Comparison of ENCODE assay signal across 10 cellular contexts in genomic region chr17:17696075-17696474, GRCh38. TPM values are rescaled to one million over a fixed set of nuclear protein-coding genes. Genes with fewer than 3 reads are reported as not detected.
A peak's percentile ranks its signal among the peaks of the same experiment; 100 is the strongest.
DNase-seq lines count a peak whose midpoint lies in the region; ATAC-seq and TF ChIP-seq lines count a peak whose summit lies in the region.
"Had no signal": no experiment of that assay in that cellular context is flagged by ENCODE, and none has a peak within 500 bp of the region (broad histone marks: within the 10 kb centered on the region; RNA-seq: fewer than 3 reads in every experiment).

No MANE protein-coding gene starts in this region.

- H3K27me3 Mint-ChIP-seq in activated T-cell treated with anti-CD3 and anti-CD28 coated beads, Interleukin-2, amount 50 U/mL, for 4 hours (ENCODE audit: low read depth) = no peaks in the 10 kb centered on the region

- peak; percentile 5 to 20 for ATAC-seq in activated T-cell treated with anti-CD3 and anti-CD28 coated beads, Interleukin-2, amount 50 U/mL, for 4 hours
- ATAC-seq in GM18520 (IDR thresholded peaks at IDR 0.05; ENCODE audit: unreplicated experiment) = no peak

- peak overlapping the region; percentile 94 to 95 for H3K27ac ChIP-seq in tibial artery

- TF ChIP-seq CTCF in tibial artery (IDR thresholded peaks at IDR 0.05) = no peak

- no peaks in the 10 kb centered on the region for H3K9me3 ChIP-seq in mucosa of stomach (ENCODE audit: control insufficient read depth, low read length)
- no peaks in the 10 kb centered on the region for H3K9me3 ChIP-seq in tibial artery

- no peaks in the 10 kb centered on the region for H3K9me3 Mint-ChIP-seq in activated T-cell treated with anti-CD3 and anti-CD28 coated beads, Interleukin-2, amount 50 U/mL, for 4 hours

- peaks cover 94% of the 10 kb centered on the region for H3K4me1 ChIP-seq in mucosa of stomach (ENCODE audit: control insufficient read depth, insufficient read depth, low read length)
- H3K4me1 ChIP-seq in tibial artery = peaks cover 3 to 96% (median 80%) of the 10 kb centered on the region in 4 donors

- H3K4me3 ChIP-seq in mucosa of stomach (ENCODE audit: low read length) (no peak overlapping the region), tibial artery (no peak overlapping the region)

- DNase-seq in activated T-cell treated with anti-CD3 and anti-CD28 coated beads, Interleukin-2, amount 50 U/mL, for 4 hours = peak; percentile 28
- DNase-seq in activated T-cell treated with anti-CD3 and anti-CD28 coated beads, Interleukin-2, amount 50 U/mL, for 48 hours = no peak
- peak; percentile 23 for DNase-seq in activated naive CD8-positive, alpha-beta T cell treated with anti-CD3 and anti-CD28 coated beads, Interleukin-2, amount 50 U/mL, for 16 hours (ENCODE audit: low read depth, low spot score)
- DNase-seq in tibial artery = no peak
- no peak for DNase-seq in stimulated activated naive CD4-positive, alpha-beta T cell (lab: John Stamatoyannopoulos, UW)
- no peak for DNase-seq in HuH-7.5 (ENCODE audit: low spot score)
- DNase-seq: activated effector memory CD4-positive, alpha-beta T cell treated with Interleukin-2 at 50 U/mL for 16 hours; H7 had no signal

- H3K27me3 ChIP-seq in mucosa of stomach (ENCODE audit: control insufficient read depth, insufficient read depth, low read length) = no peaks in the 10 kb centered on the region
- no peaks in the 10 kb centered on the region for H3K27me3 ChIP-seq in tibial artery

- H3K9ac ChIP-seq in mucosa of stomach (ENCODE audit: low read length) = peak overlapping the region; percentile 47

- no peaks in the 10 kb centered on the region for H3K36me3 Mint-ChIP-seq in activated T-cell treated with anti-CD3 and anti-CD28 coated beads, Interleukin-2, amount 50 U/mL, for 4 hours (ENCODE audit: insufficient read depth)

- H3K36me3 ChIP-seq in mucosa of stomach (ENCODE audit: control insufficient read depth, insufficient read depth, low read length) = no peaks in the 10 kb centered on the region
- H3K36me3 ChIP-seq in tibial artery = no peaks in the 10 kb centered on the region

- peak overlapping the region; percentile 84 for H3K4me3 Mint-ChIP-seq in activated T-cell treated with anti-CD3 and anti-CD28 coated beads, Interleukin-2, amount 50 U/mL, for 4 hours

- intact Hi-C loops in tibial artery (cut with DNase I; ENCODE audit: low total_unique reads) = no loop called here

- H3K4me1 Mint-ChIP-seq in activated T-cell treated with anti-CD3 and anti-CD28 coated beads, Interleukin-2, amount 50 U/mL, for 4 hours (ENCODE audit: low read depth) = peaks cover 54% of the 10 kb centered on the region

RNA-seq across cellular contexts. Expression of gene RAI1, which starts 14.8 kb away (rescaled TPM):
- 10 to 100 TPM; 19.9 to 22.4 (median 20.1) TPM for total RNA-seq in activated T-cell treated with anti-CD3 and anti-CD28 coated beads, Interleukin-2, amount 50 U/mL, for 4 hours

Comparison
In these comparisons a context has a peak if more than half of its experiments do, and no peak if none do; other contexts are left out.
1. DNase-seq: peak in activated T-cell treated with anti-CD3 and anti-CD28 coated beads, Interleukin-2, amount 50 U/mL, for 4 hours (single experiment) and activated naive CD8-positive, alpha-beta T cell treated with anti-CD3 and anti-CD28 coated beads, Interleukin-2, amount 50 U/mL, for 16 hours (single experiment); none in activated T-cell treated with anti-CD3 and anti-CD28 coated beads, Interleukin-2, amount 50 U/mL, for 48 hours (0 of 2), tibial artery (0 of 2), stimulated activated naive CD4-positive, alpha-beta T cell (0 of 6) and HuH-7.5 (single experiment).